ENCODE assay signal across 29 cellular contexts in genomic region chr16:57747496-57747895, GRCh38. TPM values are rescaled to one million over a fixed set of nuclear protein-coding genes. Genes with fewer than 3 reads are reported as not detected.
"Had no signal": no experiment of that assay in that cellular context is flagged by ENCODE, and none has a peak within 500 bp of the region (broad histone marks: within the 10 kb centered on the region; RNA-seq: fewer than 3 reads in every experiment).

No MANE protein-coding gene starts in this region.

- H3K27ac ChIP-seq: ascending aorta, body of pancreas had no signal

- H3K9me3 ChIP-seq: ascending aorta, body of pancreas had no signal

- H3K27ac Mint-ChIP-seq: activated CD4-positive, alpha-beta memory T cell treated with anti-CD3 and anti-CD28 coated beads, Interleukin-2, amount 10 ng/mL, durations not matched to agents 7 days and 5 days; activated CD4-positive, alpha-beta T cell treated with anti-CD3 and anti-CD28 coated beads, Interleukin-2, amount 10 ng/mL, durations not matched to agents 7 days and 5 days; IgD-negative memory B cell; T-helper 17 cell had no signal

- H3K4me3 ChIP-seq: ascending aorta, body of pancreas had no signal

- DNase-seq: activated CD4-positive, alpha-beta memory T cell treated with anti-CD3 and anti-CD28 coated beads, Interleukin-2, amount 10 ng/mL, durations not matched to agents 7 days and 5 days; activated CD4-positive, alpha-beta T cell treated with anti-CD3 and anti-CD28 coated beads, Interleukin-2, amount 10 ng/mL, durations not matched to agents 7 days and 5 days; activated CD4-positive, CD25-positive, alpha-beta regulatory T cell; activated CD8-positive, alpha-beta memory T cell treated with anti-CD3 and anti-CD28 coated beads, Interleukin-2, amount 50 U/mL, for 48 hours; activated naive CD4-positive, alpha-beta T cell treated with anti-CD3 and anti-CD28 coated beads, Interleukin-2, amount 50 U/mL, for 16 hours; activated T-cell treated with anti-CD3 and anti-CD28 coated beads, Interleukin-2, amount 50 U/mL, for 1 hour; body of pancreas; KG1; NCI-H1092; NCI-H1417; NCI-H1930; NCI-H2171; NCI-H226; NCI-H526 treated with DMSO at 0.1 percent for 48 hours; NCI-H82; OCI-M1; RPMI8226; SHP77; T-helper 17 cell; T-helper 9 cell had no signal

- H3K9me3 Mint-ChIP-seq: activated CD4-positive, alpha-beta memory T cell treated with anti-CD3 and anti-CD28 coated beads, Interleukin-2, amount 10 ng/mL, durations not matched to agents 7 days and 5 days; activated CD4-positive, alpha-beta T cell treated with anti-CD3 and anti-CD28 coated beads, Interleukin-2, amount 10 ng/mL, durations not matched to agents 7 days and 5 days; central memory CD8-positive, alpha-beta T cell; IgD-negative memory B cell had no signal

- H3K4me1 Mint-ChIP-seq: activated CD4-positive, alpha-beta T cell treated with anti-CD3 and anti-CD28 coated beads, Interleukin-2, amount 10 ng/mL, durations not matched to agents 7 days and 5 days; T-helper 17 cell had no signal

- H3K27me3 ChIP-seq: ascending aorta, body of pancreas had no signal

- ATAC-seq: body of pancreas, Panc1, T-helper 17 cell had no signal

- H3K4me1 ChIP-seq: ascending aorta, body of pancreas had no signal

- H3K27me3 Mint-ChIP-seq: activated CD4-positive, alpha-beta memory T cell treated with anti-CD3 and anti-CD28 coated beads, Interleukin-2, amount 10 ng/mL, durations not matched to agents 7 days and 5 days; activated CD4-positive, alpha-beta T cell treated with anti-CD3 and anti-CD28 coated beads, Interleukin-2, amount 10 ng/mL, durations not matched to agents 7 days and 5 days; central memory CD8-positive, alpha-beta T cell; IgD-negative memory B cell; T-helper 17 cell had no signal

- H3K4me3 Mint-ChIP-seq: activated CD4-positive, alpha-beta memory T cell treated with anti-CD3 and anti-CD28 coated beads, Interleukin-2, amount 10 ng/mL, durations not matched to agents 7 days and 5 days; activated CD4-positive, alpha-beta T cell treated with anti-CD3 and anti-CD28 coated beads, Interleukin-2, amount 10 ng/mL, durations not matched to agents 7 days and 5 days; central memory CD8-positive, alpha-beta T cell; IgD-negative memory B cell; T-helper 17 cell had no signal

RNA-seq across cellular contexts. Expression of gene DRC7, which starts 52.9 kb away (rescaled TPM):
- total RNA-seq: activated CD4-positive, alpha-beta memory T cell treated with anti-CD3 and anti-CD28 coated beads, Interleukin-2, amount 10 ng/mL, durations not matched to agents 7 days and 5 days; activated CD4-positive, alpha-beta T cell treated with anti-CD3 and anti-CD28 coated beads, Interleukin-2, amount 10 ng/mL, durations not matched to agents 7 days and 5 days; ascending aorta; bronchial epithelial cell; LHCN-M2; M059J; NCI-H460; SK-MEL-5 had no signal
- polyA plus RNA-seq: IgD-negative memory B cell had no signal

RNA-seq across cellular contexts. Expression of gene KIFC3, which starts 54.8 kb away (rescaled TPM):
- total RNA-seq: activated CD4-positive, alpha-beta memory T cell treated with anti-CD3 and anti-CD28 coated beads, Interleukin-2, amount 10 ng/mL, durations not matched to agents 7 days and 5 days; activated CD4-positive, alpha-beta T cell treated with anti-CD3 and anti-CD28 coated beads, Interleukin-2, amount 10 ng/mL, durations not matched to agents 7 days and 5 days had no signal
- polyA plus RNA-seq: IgD-negative memory B cell had no signal
